Comparison of ENCODE assay signal across 9 cellular contexts in the genomic region with DNA sequence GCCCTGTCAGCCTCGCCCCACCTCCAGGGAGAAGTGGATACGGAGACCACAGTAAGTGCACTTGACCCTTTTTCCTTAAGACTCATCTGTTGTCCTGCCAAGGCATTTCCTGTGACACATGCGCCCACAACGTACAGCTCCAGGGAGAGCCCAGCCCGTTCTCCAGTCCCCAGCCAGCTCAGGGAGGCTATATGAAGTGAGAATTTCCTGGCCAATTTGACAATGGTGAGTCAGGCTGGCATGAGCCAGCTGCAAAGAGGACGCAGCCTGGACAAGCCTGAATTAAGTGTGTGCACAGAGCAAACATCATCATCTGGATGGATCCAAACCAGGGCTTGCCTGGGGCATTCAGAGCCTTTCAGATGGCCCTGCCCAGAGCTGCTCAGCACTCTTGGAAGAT.
A peak's percentile ranks its signal among the peaks of the same experiment; 100 is the strongest.
DNase-seq lines count a peak whose midpoint lies in the region; ATAC-seq and FAIRE-seq lines count a peak whose summit lies in the region.
"Had no signal": no experiment of that assay in that cellular context is flagged by ENCODE, and none has a peak within 500 bp of the region (broad histone marks: within the 10 kb centered on the region; RNA-seq: fewer than 3 reads in every experiment).

No MANE protein-coding gene starts in this region.

- FAIRE-seq in HTR-8/SVneo (lab: Jason Lieb, UNC) = peak; percentile 98

- DNase-seq in HTR-8/SVneo (ENCODE audit: insufficient read length, low spot score) (peak; percentile 91), amniotic epithelial cell (ENCODE audit: low read depth) (peak; percentile 82), kidney tubule cell (ENCODE audit: low spot score) (peak; percentile 98), SKM-1 (lab: John Stamatoyannopoulos, UW; ENCODE audit: unreplicated experiment) (no peak), HuH-7.5 (ENCODE audit: low spot score) (no peak), UCSD-AML1 (lab: John Stamatoyannopoulos, UW; ENCODE audit: unreplicated experiment) (no peak)
- DNase-seq: NCI-H1436 treated with DMSO at 0.1 percent for 48 hours had no signal

- H3K4me3 ChIP-seq in ACC112 (ENCODE audit: low read depth, low read length) = peak overlapping the region; percentile 52; the same call in 1 of the 2 replicates

- no peaks in the 10 kb centered on the region for H3K36me3 ChIP-seq in ACC112 (ENCODE audit: insufficient read depth, low read length)

- ATAC-seq in HG03139 (IDR thresholded peaks at IDR 0.05; ENCODE audit: unreplicated experiment) = no peak

- peaks cover 61% of the 10 kb centered on the region for H3K4me1 ChIP-seq in ACC112 (ENCODE audit: control insufficient read depth, insufficient read depth, low read length, unreplicated experiment)

- H3K27ac ChIP-seq in ACC112 (ENCODE audit: low read depth, low read length) = peak overlapping the region; percentile 91

- H2AFZ ChIP-seq in ACC112 (ENCODE audit: low read length, unreplicated experiment) = no peak overlapping the region

- no peaks in the 10 kb centered on the region for H3K27me3 ChIP-seq in ACC112 (ENCODE audit: insufficient read depth, low read length)

- H3K79me2 ChIP-seq in ACC112 (ENCODE audit: control insufficient read depth, insufficient read depth, low read length, unreplicated experiment) = peaks cover 3% of the 10 kb centered on the region

Comparison
In these comparisons a context has a peak if more than half of its experiments do, and no peak if none do; other contexts are left out.
1. DNase-seq: peak in HTR-8/SVneo (single experiment), amniotic epithelial cell (single experiment) and kidney tubule cell (single experiment); none in SKM-1 (single experiment), HuH-7.5 (single experiment) and UCSD-AML1 (single experiment).